In the genomic region with DNA sequence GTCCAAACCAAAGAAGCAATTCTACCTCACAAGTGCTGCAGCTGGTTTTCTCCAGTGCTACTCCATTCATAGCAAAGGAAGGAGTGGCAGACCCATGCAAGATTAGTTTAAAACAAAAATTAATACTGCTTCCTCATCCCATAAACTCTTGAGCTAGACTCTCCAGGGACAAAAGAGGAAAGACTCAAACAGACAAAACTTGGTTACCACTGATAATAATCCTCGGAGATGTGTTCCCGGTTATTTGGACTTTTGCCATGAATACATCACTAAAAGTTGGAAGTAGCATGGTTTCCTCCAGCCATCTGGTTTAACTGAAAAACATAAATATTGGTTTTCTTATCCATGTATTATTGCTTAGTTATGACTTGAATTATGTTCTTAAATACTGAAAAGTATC, we compare ENCODE assay signal across 15 cellular contexts.
"Had no signal": no experiment of that assay in that cellular context is flagged by ENCODE, and none has a peak within 500 bp of the region (broad histone marks: within the 10 kb centered on the region; RNA-seq: fewer than 3 reads in every experiment).

No MANE protein-coding gene starts in this region.

- H3K9me3 ChIP-seq: colonic mucosa, left ventricle myocardium inferior, right atrium auricular region had no signal

- DNase-seq: activated CD4-positive, alpha-beta T cell treated with anti-CD3 and anti-CD28 coated beads, Interleukin-2, amount 10 ng/mL, durations not matched to agents 7 days and 5 days; activated CD8-positive, alpha-beta memory T cell treated with anti-CD3 and anti-CD28 coated beads for 24 hours; activated gamma-delta T cell treated with Interleukin-2 at 50 U/mL for 16 hours; amniotic stem cell; caudate nucleus; colonic mucosa; foreskin keratinocyte; left ventricle myocardium inferior; mesenchymal stem cell; natural killer cell; nucleus accumbens; trophoblast cell had no signal

- H3K27me3 ChIP-seq: colonic mucosa, foreskin keratinocyte, right atrium auricular region, suprapubic skin had no signal

- ATAC-seq: foreskin keratinocyte, natural killer cell had no signal

- H3K4me1 ChIP-seq: colonic mucosa, left ventricle myocardium inferior, right atrium auricular region, suprapubic skin had no signal

- H3K4me3 ChIP-seq: colonic mucosa, left ventricle myocardium inferior, right atrium auricular region, skin epidermis, suprapubic skin had no signal

- H3K36me3 ChIP-seq: colonic mucosa, left ventricle myocardium inferior, right atrium auricular region, suprapubic skin had no signal

- H3K27ac ChIP-seq: colonic mucosa, foreskin keratinocyte, left ventricle myocardium inferior, right atrium auricular region, skin epidermis, suprapubic skin had no signal
